In the genomic region with DNA sequence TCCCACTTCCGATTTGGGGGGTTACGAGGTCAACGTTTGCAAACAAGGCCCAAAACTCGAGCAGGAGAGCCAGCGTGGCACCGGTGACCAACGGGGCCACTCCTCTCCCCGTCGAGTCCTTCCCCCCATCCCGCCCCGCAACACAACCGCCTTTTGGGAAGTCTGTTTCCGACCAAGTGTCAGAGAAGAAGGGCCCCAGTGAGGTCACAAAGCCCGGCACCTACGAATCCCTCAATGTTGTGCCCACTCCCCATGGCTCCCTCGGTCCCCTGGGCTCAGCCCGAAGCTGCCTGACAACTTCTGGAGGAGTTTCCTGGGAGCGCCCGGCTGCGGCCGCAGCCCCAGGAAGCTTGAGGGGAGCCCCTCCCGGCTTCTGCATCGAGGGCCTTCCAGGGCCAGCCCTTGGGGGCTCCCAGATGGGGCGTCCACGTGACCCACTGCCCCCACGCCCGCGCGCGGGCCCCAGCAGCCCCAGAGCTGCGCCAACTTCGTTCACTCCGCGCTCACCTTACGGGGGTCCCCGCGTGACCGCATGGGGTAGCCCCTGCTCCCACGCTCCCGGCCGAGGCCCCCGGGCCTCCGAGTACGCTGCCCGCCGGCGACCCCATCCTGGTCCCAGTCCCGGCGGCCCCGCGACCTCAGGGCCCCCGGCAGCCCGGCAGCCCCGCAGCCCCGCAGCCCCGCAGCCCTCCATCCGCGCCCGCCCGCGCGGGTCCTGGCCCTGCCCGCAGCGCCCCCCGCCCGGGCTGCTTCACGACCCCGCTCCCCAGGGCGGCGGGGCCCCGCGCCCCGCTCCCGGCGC, we compare ENCODE assay signal across 8 cellular contexts. TPM values are rescaled to one million over a fixed set of nuclear protein-coding genes. Genes with fewer than 3 reads are reported as not detected.
DNase-seq lines count a peak whose midpoint lies in the region; ATAC-seq and TF ChIP-seq lines count a peak whose summit lies in the region.

No MANE protein-coding gene starts in this region.

- peak overlapping the region; percentile 66 for H3K4me3 ChIP-seq in NB4 (ENCODE audit: low read depth, low read length)

- peaks cover 11% of the 10 kb centered on the region for H3K4me1 Mint-ChIP-seq in MCF 10A (ENCODE audit: insufficient read depth, unreplicated experiment)

- BruUV-seq in MCF 10A (replicated peaks; lab: Mats Ljungman, UMichigan), result no TSS peak

- POLR2A ChIA-PET in MCF 10A (lab: Yijun Ruan, JAX), result interaction anchor here (0.6 to 1.8 kb wide), 10 partner anchors 12 to 441 kb away, joined by 3 to 8 read pairs (median 3); partner anchors contain the start of genes DDX55, KMT5A, MPHOSPH9 and MTRFR

- CTCF ChIA-PET in MCF 10A (lab: Yijun Ruan, JAX), result interaction anchor here (0.5 to 1.8 kb wide), 11 partner anchors 11 to 598 kb away, joined by 3 to 8 read pairs (median 4); partner anchors contain the start of genes SBNO1 and TMED2

- H3K9me3 Mint-ChIP-seq in MCF 10A (ENCODE audit: unreplicated experiment), result no peaks in the 10 kb centered on the region

- ATAC-seq in GM21390 (IDR thresholded peaks at IDR 0.05; ENCODE audit: unreplicated experiment), result peak; percentile 9
- ATAC-seq in stimulated activated naive CD8-positive, alpha-beta T cell treated with anti-CD3 and anti-CD28 coated beads, Interleukin-15, Interleukin-2, amounts not matched to agents 100 U/mL and 50 U/mL, for 24 hours, result peak; percentile 19
- ATAC-seq in GM18870 (IDR thresholded peaks at IDR 0.05; ENCODE audit: unreplicated experiment), result no peak

- peaks cover 3% of the 10 kb centered on the region for H3K36me3 Mint-ChIP-seq in MCF 10A (ENCODE audit: insufficient read depth, unreplicated experiment)

- intact Hi-C loops in MCF 10A (cut with micrococcal nuclease), result loop anchor here (2.0 kb wide), 3 partner anchors 94 to 348 kb away; partner anchors contain the start of gene SBNO1

- H3K27ac Mint-ChIP-seq in MCF 10A (ENCODE audit: low read depth, unreplicated experiment), result peak overlapping the region; percentile 64

- H3K27me3 Mint-ChIP-seq in MCF 10A (ENCODE audit: insufficient read depth, unreplicated experiment), result no peaks in the 10 kb centered on the region

- TF ChIP-seq POLR2A in NB4 (IDR thresholded peaks at IDR 0.05; ENCODE audit: extremely low read depth, insufficient read length), result no peak

- peak; percentile 41 for DNase-seq in COLO668 (lab: John Stamatoyannopoulos, UW; ENCODE audit: unreplicated experiment)
- DNase-seq in NB4 (ENCODE audit: low read depth), result peak; percentile 62
- peak; percentile 24 for DNase-seq in MCF 10A (ENCODE audit: unreplicated experiment)
- DNase-seq in kidney tubule cell (ENCODE audit: low spot score), result peak; percentile 14
- DNase-seq in stimulated activated naive CD8-positive, alpha-beta T cell treated with anti-CD3 and anti-CD28 coated beads, Interleukin-15, Interleukin-2, amounts not matched to agents 100 U/mL and 50 U/mL, for 24 hours, result peak; percentile 50
- DNase-seq in cerebellar nuclear complex (lab: John Stamatoyannopoulos, UW), result no peak

- peak overlapping the region; percentile 80 for H3K4me3 Mint-ChIP-seq in MCF 10A (ENCODE audit: unreplicated experiment)

- TF ChIP-seq CTCF in NB4 (IDR thresholded peaks at IDR 0.05; ENCODE audit: low read depth, low read length) (no peak), MCF 10A (IDR thresholded peaks at IDR 0.05; ENCODE audit: unreplicated experiment) (no peak)

RNA-seq across cellular contexts. Expression of gene CDK2AP1, which starts 1.1 kb away (rescaled TPM):
- 84.6 and 88.6 TPM in 2 replicates for total RNA-seq in MCF 10A (2022)

RNA-seq across cellular contexts. Expression of gene MTRFR, which starts 37.3 kb away (rescaled TPM):
- total RNA-seq in MCF 10A (2022), result 21.9 and 26.5 TPM in 2 replicates

RNA-seq across cellular contexts. Expression of gene MPHOSPH9, which starts 37.6 kb away (rescaled TPM):
- total RNA-seq in MCF 10A (2022), result 27.5 and 40.4 TPM in 2 replicates

Comparison
In these comparisons a context has a peak if more than half of its experiments do, and no peak if none do; other contexts are left out.
1. DNase-seq: peak in COLO668 (single experiment), NB4 (single experiment), MCF 10A (single experiment), kidney tubule cell (single experiment) and stimulated activated naive CD8-positive, alpha-beta T cell treated with anti-CD3 and anti-CD28 coated beads, Interleukin-15, Interleukin-2, amounts not matched to agents 100 U/mL and 50 U/mL, for 24 hours (single experiment); none in cerebellar nuclear complex (0 of 2).